ENCODE assay signal across 8 cellular contexts in the genomic region with DNA sequence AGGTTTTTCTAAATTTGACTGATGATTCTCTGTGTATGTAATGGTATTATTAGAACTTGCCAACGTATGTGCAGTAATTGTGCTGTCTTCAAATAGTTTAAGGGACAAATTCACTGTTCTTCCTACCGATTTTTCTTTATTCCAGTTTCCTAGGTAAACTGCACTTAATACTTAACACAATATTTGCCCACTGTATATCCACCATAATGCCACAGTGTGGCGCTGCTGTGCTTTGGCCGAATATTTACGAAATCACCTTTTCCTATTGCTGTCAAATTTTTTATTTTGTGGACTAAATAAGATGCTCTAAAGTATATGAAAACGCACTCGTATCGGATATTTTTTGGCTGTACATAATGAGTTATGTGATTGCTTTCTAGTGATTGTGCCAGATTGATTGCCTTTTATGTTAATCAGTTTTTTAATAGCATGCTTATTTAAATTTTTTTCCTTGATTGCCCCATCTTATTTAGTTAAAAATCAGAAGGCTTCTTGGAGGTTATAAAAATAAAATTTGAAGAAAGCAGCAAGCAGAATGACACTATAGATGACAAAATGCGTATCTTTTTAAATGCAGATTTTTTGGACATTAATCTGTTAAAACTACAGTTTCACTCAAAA. TPM values are rescaled to one million over a fixed set of nuclear protein-coding genes. Genes with fewer than 3 reads are reported as not detected.
DNase-seq lines count a peak whose midpoint lies in the region; ATAC-seq and TF ChIP-seq lines count a peak whose summit lies in the region.

No MANE protein-coding gene starts in this region.

- TF ChIP-seq POLR2A in body of pancreas (IDR thresholded peaks at IDR 0.05), result no peak

- in situ Hi-C loops in KBM-7 (cut with MboI; ENCODE audit: low pct_unique_long_range_greater_than_20kb, low sequenced_read_pairs), result no loop called here

- DNase-seq in Right ventricle myocardium superior (peak; percentile 40), cardiac septum (ENCODE audit: low spot score) (no peak), KBM-7 (peak; percentile 46), body of pancreas (peak; percentile 61 to 80 (median 70)), iris pigment epithelial cell (ENCODE audit: low read depth) (peak; percentile 68), NCI-H187 treated with DMSO at 0.1 percent for 48 hours (lab: John Stamatoyannopoulos, UW) (no peak)
- DNase-seq in stimulated activated CD4-positive, alpha-beta T cell treated with anti-CD3 and anti-CD28 coated beads, Interleukin-2, amount 100 ng/mL, for 24 hours, result peak; percentile 48 to 50

- no peak overlapping the region for H3K4me3 ChIP-seq in body of pancreas

- intact Hi-C loops in Right ventricle myocardium superior (cut with DNase I), result no loop called here
- intact Hi-C loops in cardiac septum (cut with DNase I), result no loop called here
- intact Hi-C loops in body of pancreas (cut with DNase I), result no loop called here

- WGBS in body of pancreas, 2 donors, result 11 to 15% methylated on average over 9 of the region's 9 CpGs

- H3K27ac ChIP-seq in body of pancreas, result peak overlapping the region in 1 of 4 donors; percentile 40

- peaks cover 36% of the 10 kb centered on the region for H3K4me1 ChIP-seq in body of pancreas

- peaks cover 0 to 9% of the 10 kb centered on the region in 2 donors for H3K36me3 ChIP-seq in body of pancreas (replicated peaks in 1 of 2; ENCODE audit: insufficient read depth in 1 of 2, low read depth in 2 of 2)

- no peaks in the 10 kb centered on the region for H3K27me3 ChIP-seq in body of pancreas

- H3K9me3 ChIP-seq in body of pancreas, result no peaks in the 10 kb centered on the region

- peak; percentile 61 to 93 (median 87) for TF ChIP-seq CTCF in body of pancreas (IDR thresholded peaks at IDR 0.05)

- ATAC-seq in Right ventricle myocardium superior (ENCODE audit: poor library complexity) (peak; percentile 75), SK-N-SH treated with all-trans-retinoic acid at 6 μM for 48 hours (peak; percentile 81), body of pancreas (peak; percentile 87)

TF ChIP-seq in SK-N-SH treated with all-trans-retinoic acid at 6 μM for 48 hours, 23 proteins besides CTCF, POLR2A, EP300 and RAD21:
- no peak for TF ChIP-seq ZNF8 (CRISPR knock-in tag; IDR thresholded peaks at IDR 0.05)
- TF ChIP-seq ZNF70 (CRISPR knock-in tag; IDR thresholded peaks at IDR 0.05), result no peak

RNA-seq across cellular contexts. Expression of a gene that starts 10.5 kb away (rescaled TPM):
- total RNA-seq in Right ventricle myocardium superior, result 38.2 TPM
- 31.8 TPM for total RNA-seq in cardiac septum
- total RNA-seq in body of pancreas, result 10 to 100 TPM; 22.1 to 25.2 TPM

RNA-seq across cellular contexts. Expression of a gene that starts 10.8 kb away (rescaled TPM):
- 7.6 TPM for total RNA-seq in Right ventricle myocardium superior
- 7.2 TPM for total RNA-seq in cardiac septum
- total RNA-seq in body of pancreas, result 1 to 10 TPM; 2.0 to 5.7 TPM

Comparison
In these comparisons a context has a peak if more than half of its experiments do, and no peak if none do; other contexts are left out.
1. DNase-seq: peak in Right ventricle myocardium superior (single experiment), KBM-7 (single experiment), body of pancreas (4 of 4), iris pigment epithelial cell (single experiment) and stimulated activated CD4-positive, alpha-beta T cell treated with anti-CD3 and anti-CD28 coated beads, Interleukin-2, amount 100 ng/mL, for 24 hours (2 of 2); none in cardiac septum (single experiment) and NCI-H187 treated with DMSO at 0.1 percent for 48 hours (single experiment).
2. Peak in every context shown above with its lines, with median percentiles within 50 percentile points of each other: ATAC-seq.